In the genomic region with DNA sequence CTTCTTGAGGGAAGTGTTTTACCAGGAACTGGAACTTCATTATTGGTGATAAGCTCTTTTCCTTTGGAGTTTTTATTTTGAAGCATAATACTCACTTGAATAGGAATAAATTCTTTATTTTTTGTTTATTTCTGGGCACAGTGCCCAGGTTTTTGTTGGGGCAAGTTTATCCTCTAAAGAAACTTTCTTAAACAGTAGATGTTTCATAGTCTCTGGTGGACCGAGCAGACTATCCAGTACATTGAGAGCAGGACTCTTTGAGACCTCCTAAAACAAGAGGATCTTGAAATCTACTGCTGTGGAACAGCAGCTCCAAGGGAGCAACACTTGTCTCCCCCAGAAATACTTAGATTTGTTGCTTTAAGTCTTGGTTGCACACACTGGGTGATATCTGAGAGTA, we compare ENCODE assay signal across 20 cellular contexts.
"Had no signal": no experiment of that assay in that cellular context is flagged by ENCODE, and none has a peak within 500 bp of the region (broad histone marks: within the 10 kb centered on the region; RNA-seq: fewer than 3 reads in every experiment).

No MANE protein-coding gene starts in this region.

- H3K4me3 Mint-ChIP-seq: activated naive CD8-positive, alpha-beta T cell; activated T-cell treated with anti-CD3 and anti-CD28 coated beads, Interleukin-2, amount 50 U/mL, for 4 hours; natural killer cell; stimulated activated naive CD8-positive, alpha-beta T cell treated with anti-CD3 and anti-CD28 coated beads, Interleukin-15, amount 100 ng/mL, for 72 hours; WTC11 had no signal

- H3K4me1 ChIP-seq: psoas muscle had no signal

- H3K36me3 Mint-ChIP-seq: natural killer cell had no signal

- DNase-seq: activated CD8-positive, alpha-beta memory T cell treated with anti-CD3 and anti-CD28 coated beads for 24 hours; activated CD8-positive, alpha-beta memory T cell treated with anti-CD3 and anti-CD28 coated beads, Interleukin-2, amount 50 U/mL, for 4 hours; activated naive CD4-positive, alpha-beta T cell; activated T-cell treated with anti-CD3 and anti-CD28 coated beads, Interleukin-2, amount 50 U/mL, for 4 hours; cerebellar nuclear complex; erythroblast; kidney glomerular epithelial cell; left lung; midbrain; natural killer cell; ovary; psoas muscle; right cardiac atrium; stimulated activated CD4-positive, alpha-beta T cell treated with anti-CD3 and anti-CD28 coated beads, Interleukin-1b, Interleukin-23, amount 100 ng/mL, for 48 hours; stimulated activated naive CD8-positive, alpha-beta T cell treated with anti-CD3 and anti-CD28 coated beads, Interleukin-15, amount 100 ng/mL, for 72 hours; T-helper 1 cell; tibial artery had no signal

- H3K4me1 Mint-ChIP-seq: natural killer cell; stimulated activated naive CD8-positive, alpha-beta T cell treated with anti-CD3 and anti-CD28 coated beads, Interleukin-15, amount 100 ng/mL, for 72 hours had no signal

- H3K36me3 ChIP-seq: left lung, ovary, tibial artery had no signal

- H3K27ac ChIP-seq: left lung, ovary, psoas muscle, tibial artery had no signal

- H3K27ac Mint-ChIP-seq: activated naive CD8-positive, alpha-beta T cell; activated T-helper 2 cell treated with anti-CD3 and anti-CD28 coated beads, Interferon-gamma antibody, Interleukin-2, Interleukin-4, amounts not matched to agents 10 μg/mL and 5 μg/mL and 100 μg/mL, durations not matched to agents 14 hours and 24 hours and 36 hours; natural killer cell; stimulated activated naive CD8-positive, alpha-beta T cell treated with anti-CD3 and anti-CD28 coated beads, Interleukin-15, amount 100 ng/mL, for 72 hours; WTC11 had no signal

- H3K27me3 ChIP-seq: left lung, ovary, tibial artery had no signal

- H3K9me3 ChIP-seq: psoas muscle, tibial artery had no signal

- H3K4me3 ChIP-seq: left lung, ovary, psoas muscle, tibial artery had no signal

- H3K27me3 Mint-ChIP-seq: stimulated activated naive CD8-positive, alpha-beta T cell treated with anti-CD3 and anti-CD28 coated beads, Interleukin-15, amount 100 ng/mL, for 72 hours had no signal
